ENCODE assay signal across 1 cellular context in the genomic region with DNA sequence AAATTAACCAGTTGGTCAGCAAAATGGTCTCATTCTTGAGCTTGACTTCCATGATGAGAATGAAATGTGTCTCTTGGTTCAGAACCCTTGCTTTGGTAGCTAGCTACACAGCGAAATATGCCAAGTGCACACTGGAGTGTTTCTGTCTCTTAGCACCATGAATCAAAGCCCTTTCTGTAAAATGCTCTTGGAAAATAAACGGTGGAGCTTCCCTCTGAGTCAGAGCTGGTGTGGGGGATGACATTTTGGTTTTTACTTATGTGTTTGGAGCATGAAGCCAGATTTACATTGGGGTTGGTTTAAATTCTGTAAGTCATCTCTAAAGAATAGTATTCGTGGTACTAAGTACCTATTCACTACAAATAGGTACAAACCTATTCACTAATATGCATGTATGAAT.
A peak's percentile ranks its signal among the peaks of the same experiment; 100 is the strongest.
TF ChIP-seq lines count a peak whose summit lies in the region.

No MANE protein-coding gene starts in this region.

TF ChIP-seq in IMR-90, 13 proteins besides CTCF, POLR2A, EP300 and RAD21:
- no peak for TF ChIP-seq RCOR1 (IDR thresholded peaks at IDR 0.05; ENCODE audit: insufficient replicate concordance, low read length)
- peak; percentile 27; the same call in 1 of the 2 replicates for TF ChIP-seq FOS (IDR thresholded peaks at IDR 0.05; ENCODE audit: low read depth, low read length)
- no peak for TF ChIP-seq NFE2L2 (IDR thresholded peaks at IDR 0.05; ENCODE audit: low read depth, low read length)
